17 cellular contexts compared by ENCODE assay signal in genomic region chr9:3468407-3469205, GRCh38. TPM values are rescaled to one million over a fixed set of nuclear protein-coding genes. Genes with fewer than 3 reads are reported as not detected.
DNase-seq lines count a peak whose midpoint lies in the region; ATAC-seq, FAIRE-seq and TF ChIP-seq lines count a peak whose summit lies in the region.
"Had no signal": no experiment of that assay in that cellular context is flagged by ENCODE, and none has a peak within 500 bp of the region (broad histone marks: within the 10 kb centered on the region; RNA-seq: fewer than 3 reads in every experiment).

No MANE protein-coding gene starts in this region.

- 81 to 92% (median 87%) methylated on average over 4 of the region's 4 CpGs for WGBS in small intestine, 3 donors

- no peak overlapping the region for H3K4me3 Mint-ChIP-seq in activated naive CD8-positive, alpha-beta T cell
- no peak overlapping the region for H3K4me3 Mint-ChIP-seq in activated naive CD8-positive, alpha-beta T cell treated with anti-CD3 and anti-CD28 coated beads for 36 hours
- H3K4me3 Mint-ChIP-seq: activated CD4-positive, alpha-beta T cell treated with anti-CD3 and anti-CD28 coated beads, Interleukin-2, amount 10 ng/mL, durations not matched to agents 24 days and 14 days had no signal

- no peaks in the 10 kb centered on the region for H3K27me3 Mint-ChIP-seq in activated naive CD8-positive, alpha-beta T cell
- no peaks in the 10 kb centered on the region for H3K27me3 Mint-ChIP-seq in activated naive CD8-positive, alpha-beta T cell treated with anti-CD3 and anti-CD28 coated beads for 36 hours
- H3K27me3 Mint-ChIP-seq: activated CD4-positive, alpha-beta T cell treated with anti-CD3 and anti-CD28 coated beads, Interleukin-2, amount 10 ng/mL, durations not matched to agents 24 days and 14 days; stimulated activated naive CD8-positive, alpha-beta T cell treated with anti-CD3 and anti-CD28 coated beads, Interleukin-15, amount 100 ng/mL, for 72 hours; type B pancreatic cell had no signal

- H3K4me3 ChIP-seq in small intestine (ENCODE audit: low read depth in 1 of 2, low read length in 2 of 2), result no peak overlapping the region
- no peak overlapping the region for H3K4me3 ChIP-seq in mucosa of descending colon
- H3K4me3 ChIP-seq in effector memory CD4-positive, alpha-beta T cell (ENCODE audit: insufficient read depth, low read depth, low read length, poor library complexity, severe bottlenecking), result no peak overlapping the region
- H3K4me3 ChIP-seq: A549, GM23248 had no signal

- H3K4me1 Mint-ChIP-seq in activated naive CD8-positive, alpha-beta T cell (ENCODE audit: low read depth), result peaks cover 18% of the 10 kb centered on the region
- H3K4me1 Mint-ChIP-seq in activated naive CD8-positive, alpha-beta T cell treated with anti-CD3 and anti-CD28 coated beads for 36 hours, result peaks cover 19% of the 10 kb centered on the region

- ATAC-seq in mucosa of descending colon (no peak), GM21390 (IDR thresholded peaks at IDR 0.05; ENCODE audit: unreplicated experiment) (no peak)

- H3K27me3 ChIP-seq in small intestine (ENCODE audit: control insufficient read depth in 2 of 2, insufficient read depth in 2 of 2, low read length in 2 of 2), result no peaks in the 10 kb centered on the region
- no peaks in the 10 kb centered on the region for H3K27me3 ChIP-seq in effector memory CD4-positive, alpha-beta T cell (replicated peaks; ENCODE audit: control insufficient read depth, insufficient read depth, low read length, poor library complexity, severe bottlenecking)

- H3K9me3 Mint-ChIP-seq in activated naive CD8-positive, alpha-beta T cell (ENCODE audit: low read depth), result no peaks in the 10 kb centered on the region
- peaks cover 2% of the 10 kb centered on the region for H3K9me3 Mint-ChIP-seq in activated naive CD8-positive, alpha-beta T cell treated with anti-CD3 and anti-CD28 coated beads for 36 hours
- H3K9me3 Mint-ChIP-seq: activated CD4-positive, alpha-beta T cell treated with anti-CD3 and anti-CD28 coated beads, Interleukin-2, amount 10 ng/mL, durations not matched to agents 24 days and 14 days; stimulated activated naive CD8-positive, alpha-beta T cell treated with anti-CD3 and anti-CD28 coated beads, Interleukin-15, amount 100 ng/mL, for 72 hours; type B pancreatic cell had no signal

- no peak for DNase-seq in activated naive CD8-positive, alpha-beta T cell treated with anti-CD3 and anti-CD28 coated beads for 36 hours
- DNase-seq in NCI-H748 (lab: John Stamatoyannopoulos, UW; ENCODE audit: unreplicated experiment) (peak; percentile 86), fibroblast of gingiva (ENCODE audit: low read depth) (peak; percentile 31), small intestine (no peak), mucosa of descending colon (no peak)
- DNase-seq in effector memory CD4-positive, alpha-beta T cell, result no peak
- DNase-seq: activated CD4-positive, alpha-beta T cell treated with anti-CD3 and anti-CD28 coated beads, Interleukin-2, amount 10 ng/mL, durations not matched to agents 24 days and 14 days; activated CD8-positive, alpha-beta memory T cell treated with anti-CD3 and anti-CD28 coated beads, Interleukin-2, amount 50 U/mL, for 4 hours; aorta; cerebellar nuclear complex; GM23248; left colon had no signal

- no peaks in the 10 kb centered on the region for H3K36me3 ChIP-seq in small intestine (ENCODE audit: control insufficient read depth in 2 of 2, insufficient read depth in 2 of 2, low read length in 2 of 2)
- H3K36me3 ChIP-seq in mucosa of descending colon (ENCODE audit: low read depth), result no peaks in the 10 kb centered on the region
- no peaks in the 10 kb centered on the region for H3K36me3 ChIP-seq in effector memory CD4-positive, alpha-beta T cell (ENCODE audit: control insufficient read depth, insufficient read depth, low read length)

- H3K9me3 ChIP-seq in small intestine (ENCODE audit: control insufficient read depth, low read depth), result no peaks in the 10 kb centered on the region
- no peaks in the 10 kb centered on the region for H3K9me3 ChIP-seq in mucosa of descending colon
- no peaks in the 10 kb centered on the region for H3K9me3 ChIP-seq in effector memory CD4-positive, alpha-beta T cell (ENCODE audit: control insufficient read depth, low read length)
- H3K9me3 ChIP-seq: A549 had no signal

- H3K4me1 ChIP-seq in small intestine (ENCODE audit: control insufficient read depth in 2 of 2, insufficient read depth in 1 of 2, low read depth in 1 of 2, low read length in 1 of 2) (no peaks in the 10 kb centered on the region), mucosa of descending colon (ENCODE audit: low read depth) (no peaks in the 10 kb centered on the region)
- H3K4me1 ChIP-seq in effector memory CD4-positive, alpha-beta T cell (ENCODE audit: control insufficient read depth, insufficient read depth, low read length, poor library complexity, severe bottlenecking), result no peaks in the 10 kb centered on the region

- peak overlapping the region; percentile 41 for H3K27ac Mint-ChIP-seq in activated naive CD8-positive, alpha-beta T cell
- no peak overlapping the region for H3K27ac Mint-ChIP-seq in activated naive CD8-positive, alpha-beta T cell treated with anti-CD3 and anti-CD28 coated beads for 36 hours
- H3K27ac Mint-ChIP-seq: activated CD4-positive, alpha-beta T cell treated with anti-CD3 and anti-CD28 coated beads, Interleukin-2, amount 10 ng/mL, durations not matched to agents 24 days and 14 days; stimulated activated naive CD8-positive, alpha-beta T cell treated with anti-CD3 and anti-CD28 coated beads, Interleukin-15, amount 100 ng/mL, for 72 hours; type B pancreatic cell had no signal

- no peak for TF ChIP-seq CTCF in mucosa of descending colon (IDR thresholded peaks at IDR 0.05)

- intact Hi-C loops in mucosa of descending colon (cut with DNase I, micrococcal nuclease), result no loop called here

- peak; percentile 41 for FAIRE-seq in small intestine (lab: Jason Lieb, UNC)

- no peak overlapping the region for H3K27ac ChIP-seq in small intestine (ENCODE audit: low read depth in 1 of 2, low read length in 1 of 2)
- H3K27ac ChIP-seq in effector memory CD4-positive, alpha-beta T cell (ENCODE audit: insufficient read depth, low read length, poor library complexity, severe bottlenecking), result no peak overlapping the region
- H3K27ac ChIP-seq: A549, GM23248 had no signal

- H3K36me3 Mint-ChIP-seq in activated naive CD8-positive, alpha-beta T cell, result peaks cover 4% of the 10 kb centered on the region
- peaks cover 7% of the 10 kb centered on the region for H3K36me3 Mint-ChIP-seq in activated naive CD8-positive, alpha-beta T cell treated with anti-CD3 and anti-CD28 coated beads for 36 hours

RNA-seq across cellular contexts. Expression of gene RFX3, which starts 57.2 kb away (rescaled TPM):
- total RNA-seq in activated naive CD8-positive, alpha-beta T cell treated with anti-CD3 and anti-CD28 coated beads for 36 hours, result 10 to 100 TPM; 10.1 to 10.4 TPM
- 1 to 10 TPM in 1 of 3 donors, under 1 TPM in 2; 0.27 to 1.9 (median 0.67) TPM for polyA plus RNA-seq in small intestine
- 10 to 100 TPM; 12.0 to 13.3 (median 12.3) TPM for total RNA-seq in mucosa of descending colon

Comparison
In these comparisons a context has a peak if more than half of its experiments do, and no peak if none do; other contexts are left out.
1. DNase-seq: peak in NCI-H748 (single experiment) and fibroblast of gingiva (single experiment); none in activated naive CD8-positive, alpha-beta T cell treated with anti-CD3 and anti-CD28 coated beads for 36 hours (single experiment), small intestine (single experiment), mucosa of descending colon (0 of 3) and effector memory CD4-positive, alpha-beta T cell (0 of 3).